ENCODE assay signal across 24 cellular contexts in the genomic region with DNA sequence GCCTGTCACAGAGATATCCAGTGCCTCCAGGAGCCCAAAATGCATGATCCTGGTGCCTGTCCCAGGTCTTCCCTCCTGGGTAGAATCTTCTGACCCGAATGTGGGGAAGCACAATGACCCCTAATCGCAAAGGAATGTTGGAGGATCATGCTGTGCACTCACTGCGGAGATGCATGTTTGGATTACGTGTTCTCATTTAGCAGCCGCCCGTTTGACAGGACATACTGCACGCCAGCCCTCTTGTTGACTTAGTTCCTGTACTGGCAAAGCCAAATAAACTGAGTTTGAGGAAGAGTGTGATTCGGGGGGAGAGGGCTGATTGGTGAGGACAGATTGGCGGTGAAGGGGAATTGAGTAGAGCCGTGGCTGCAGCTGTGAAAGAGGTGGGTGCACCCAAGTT.
DNase-seq lines count a peak whose midpoint lies in the region; ATAC-seq and TF ChIP-seq lines count a peak whose summit lies in the region.
"Had no signal": no experiment of that assay in that cellular context is flagged by ENCODE, and none has a peak within 500 bp of the region (broad histone marks: within the 10 kb centered on the region; RNA-seq: fewer than 3 reads in every experiment).

No MANE protein-coding gene starts in this region.

- no peaks in the 10 kb centered on the region for H3K9me3 ChIP-seq in GM23248 (ENCODE audit: low read depth)
- H3K9me3 ChIP-seq in smooth muscle cell (replicated peaks; ENCODE audit: low read depth) = no peaks in the 10 kb centered on the region
- H3K9me3 ChIP-seq: left lung had no signal

- H3K9ac ChIP-seq in GM23248 = no peak overlapping the region
- no peak overlapping the region for H3K9ac ChIP-seq in smooth muscle cell (ENCODE audit: low read depth)

- no peak for ATAC-seq in HG03565 (IDR thresholded peaks at IDR 0.05; ENCODE audit: unreplicated experiment)
- ATAC-seq: activated naive CD4-positive, alpha-beta T cell treated with anti-CD3 and anti-CD28 coated beads, Interleukin-2, amount 50 U/mL, for 72 hours; heart right ventricle; left lung; stimulated activated memory B cell treated with anti-CD40 and anti-IgM and Interleukin-4, amounts not matched to agents 10 μg/mL and 1 μg/mL and 100 μg/mL, for 72 hours had no signal

- H3K4me3 ChIP-seq in GM23248 (no peak overlapping the region), smooth muscle cell (no peak overlapping the region)
- H3K4me3 ChIP-seq: heart right ventricle, left lung, spleen had no signal

- H2AFZ ChIP-seq in GM23248 (no peak overlapping the region), smooth muscle cell (ENCODE audit: low read depth) (no peak overlapping the region)

- 34 to 36% methylated on average over 10 of the region's 10 CpGs for WGBS in GM23248 (ENCODE audit: low coverage in 1 of 2, low lambda C conversion rate in 2 of 2, missing lambda C conversion rate in 2 of 2), 2 experiments
- 87% methylated on average over 10 of the region's 10 CpGs for WGBS in smooth muscle cell (ENCODE audit: low lambda C conversion rate)

- H3K4me1 ChIP-seq in GM23248 (ENCODE audit: insufficient read depth) (no peaks in the 10 kb centered on the region), smooth muscle cell (ENCODE audit: low read depth) (no peaks in the 10 kb centered on the region)
- H3K4me1 ChIP-seq: heart right ventricle, left lung, spleen had no signal

- H3K27me3 ChIP-seq in GM23248 (replicated peaks; ENCODE audit: insufficient read depth) (peaks cover 57% of the 10 kb centered on the region), smooth muscle cell (ENCODE audit: low read depth) (no peaks in the 10 kb centered on the region)

- H3K27ac ChIP-seq in GM23248 = no peak overlapping the region
- H3K27ac ChIP-seq in substantia nigra (ENCODE audit: low read depth, low read length, poor library complexity, severe bottlenecking) = no peak overlapping the region
- H3K27ac ChIP-seq in smooth muscle cell (ENCODE audit: low read depth) = no peak overlapping the region
- H3K27ac ChIP-seq: heart right ventricle, left lung, spleen had no signal

- no peak for TF ChIP-seq CTCF in smooth muscle cell (IDR thresholded peaks at IDR 0.05; ENCODE audit: borderline replicate concordance, insufficient read depth, poor library complexity, severe bottlenecking)

- H3K79me2 ChIP-seq in GM23248 (ENCODE audit: insufficient read depth) (no peaks in the 10 kb centered on the region), smooth muscle cell (ENCODE audit: low read depth) (no peaks in the 10 kb centered on the region)

- H3K4me2 ChIP-seq in GM23248 (ENCODE audit: unreplicated experiment) = no peak overlapping the region
- H3K4me2 ChIP-seq in smooth muscle cell = no peak overlapping the region

- in situ Hi-C loops in GM23248 (cut with MboI) = no loop called here

- H3K9me2 ChIP-seq in GM23248 (ENCODE audit: insufficient read depth) = no peaks in the 10 kb centered on the region

- H3F3A ChIP-seq in GM23248 (ENCODE audit: insufficient read depth) (no peaks in the 10 kb centered on the region), smooth muscle cell (ENCODE audit: low read depth) (no peaks in the 10 kb centered on the region)

- DNase-seq in GM23248 (peak; percentile 46), NCI-H748 treated with DMSO at 0.1 percent for 48 hours (lab: John Stamatoyannopoulos, UW) (peak; percentile 3), brain pericyte (ENCODE audit: low read depth, low spot score) (peak; percentile 93), non-pigmented ciliary epithelial cell (ENCODE audit: low read depth) (peak; percentile 30), substantia nigra (lab: John Stamatoyannopoulos, UW) (no peak), smooth muscle cell (lab: John Stamatoyannopoulos, UW; ENCODE audit: unreplicated experiment) (no peak)
- DNase-seq: activated CD4-positive, alpha-beta T cell treated with anti-CD3 and anti-CD28 coated beads, Interleukin-2, amount 50 U/mL, for 4 hours; activated CD4-positive, CD25-positive, alpha-beta regulatory T cell; aorta; CD4-positive, alpha-beta T cell; cerebellar nuclear complex; foreskin fibroblast; heart right ventricle; KG1; left lung; naive B cell; NCI-H1436 treated with DMSO at 0.1 percent for 48 hours; NCI-H524; nucleus accumbens; spleen; stimulated activated CD4-positive, alpha-beta T cell treated with anti-CD3 and anti-CD28 coated beads, Interleukin-2, amount 100 ng/mL, for 48 hours had no signal

- no peaks in the 10 kb centered on the region for H4K20me1 ChIP-seq in GM23248 (ENCODE audit: insufficient read depth)
- no peaks in the 10 kb centered on the region for H4K20me1 ChIP-seq in smooth muscle cell (ENCODE audit: low read depth)

- H3K36me3 ChIP-seq in GM23248 (ENCODE audit: low read depth) (no peaks in the 10 kb centered on the region), smooth muscle cell (ENCODE audit: low read depth) (no peaks in the 10 kb centered on the region)
- H3K36me3 ChIP-seq: heart right ventricle, left lung, spleen had no signal

Comparison
In these comparisons a context has a peak if more than half of its experiments do, and no peak if none do; other contexts are left out.
1. DNase-seq: peak in GM23248 (single experiment), NCI-H748 treated with DMSO at 0.1 percent for 48 hours (single experiment), brain pericyte (single experiment) and non-pigmented ciliary epithelial cell (single experiment); none in substantia nigra (0 of 49) and smooth muscle cell (single experiment).